1 cellular context compared by ENCODE assay signal in genomic region chr22:40399661-40400060, GRCh38.
TF ChIP-seq lines count a peak whose summit lies in the region.

No MANE protein-coding gene starts in this region.

TF ChIP-seq in SK-N-SH, 30 proteins besides CTCF, POLR2A, EP300 and RAD21 (continued from another document):
- TF ChIP-seq ZBTB33 (IDR thresholded peaks at IDR 0.05; ENCODE audit: borderline replicate concordance, low read depth), result no peak
- no peak for TF ChIP-seq FOXM1 (IDR thresholded peaks at IDR 0.05; ENCODE audit: low read depth)
- no peak for TF ChIP-seq MAX (IDR thresholded peaks at IDR 0.05; ENCODE audit: low read depth)
- TF ChIP-seq SMC3 (IDR thresholded peaks at IDR 0.05; ENCODE audit: low read depth, low read length), result no peak
- TF ChIP-seq YY1 (IDR thresholded peaks at IDR 0.05; ENCODE audit: low read depth), result no peak
- no peak for TF ChIP-seq POLR2AphosphoS5 (IDR thresholded peaks at IDR 0.05; ENCODE audit: low read depth, low read length)
- TF ChIP-seq JUND (IDR thresholded peaks at IDR 0.05), result no peak
- no peak for TF ChIP-seq MEF2A (IDR thresholded peaks at IDR 0.05; ENCODE audit: borderline replicate concordance, low read depth)
- TF ChIP-seq FOXJ3 (CRISPR knock-in tag; IDR thresholded peaks at IDR 0.05), result no peak
- no peak for TF ChIP-seq GABPA (IDR thresholded peaks at IDR 0.05; ENCODE audit: low read depth)
- no peak for TF ChIP-seq NRF1 (IDR thresholded peaks at IDR 0.05; ENCODE audit: low read depth, low read length)
